Comparison of ENCODE assay signal across 9 cellular contexts in genomic region chr9:112867275-112867991, GRCh38. TPM values are rescaled to one million over a fixed set of nuclear protein-coding genes. Genes with fewer than 3 reads are reported as not detected.
DNase-seq lines count a peak whose midpoint lies in the region; ATAC-seq and TF ChIP-seq lines count a peak whose summit lies in the region.
"Had no signal": no experiment of that assay in that cellular context is flagged by ENCODE, and none has a peak within 500 bp of the region (broad histone marks: within the 10 kb centered on the region; RNA-seq: fewer than 3 reads in every experiment).

No MANE protein-coding gene starts in this region.

- no peaks in the 10 kb centered on the region for H3K27me3 Mint-ChIP-seq in Caco-2 (ENCODE audit: insufficient read depth, unreplicated experiment)

- intact Hi-C loops in Caco-2 (cut with micrococcal nuclease; ENCODE audit: unreplicated experiment) = no loop called here

- peak overlapping the region; percentile 18 for H3K4me3 Mint-ChIP-seq in Caco-2 (ENCODE audit: unreplicated experiment)

- CTCF ChIA-PET in Caco-2 (lab: Charles Lee) = no interaction called here

- peak overlapping the region; percentile 95 for H3K27ac Mint-ChIP-seq in Caco-2 (ENCODE audit: unreplicated experiment)

- DNase-seq in Caco-2 = peak; percentile 32 to 74
- DNase-seq in MG63 = peak; percentile 75
- peak; percentile 28 for DNase-seq in astrocyte of the hippocampus (ENCODE audit: low read depth, low spot score)
- DNase-seq in germinal center (ENCODE audit: low spot score) = no peak
- no peak for DNase-seq in SHP77 treated with DMSO at 0.1 percent for 48 hours (lab: John Stamatoyannopoulos, UW)
- no peak for DNase-seq in cerebellum (ENCODE audit: low spot score)
- DNase-seq: right lobe of liver had no signal

- ATAC-seq in GM18873 (IDR thresholded peaks at IDR 0.05; ENCODE audit: low FRiP score, unreplicated experiment) = no peak

- WGBS in mesodermal cell (ENCODE audit: insufficient coverage in 2 of 2), 2 experiments = 59 to 92% methylated on average over 2 to 3 of the region's 3 CpGs

- H3K36me3 ChIP-seq in Caco-2 (ENCODE audit: control insufficient read depth, insufficient read depth, low read length) = peaks cover 2% of the 10 kb centered on the region; the same call in 1 of the 2 replicates
- peaks cover 11% of the 10 kb centered on the region for H3K36me3 ChIP-seq in MG63
- H3K36me3 ChIP-seq in mesodermal cell (ENCODE audit: control insufficient read depth, insufficient read depth, low read length) = peaks cover 12% of the 10 kb centered on the region
- H3K36me3 ChIP-seq: right lobe of liver had no signal

- H3K4me3 ChIP-seq in Caco-2 (ENCODE audit: low read depth, low read length) (no peak overlapping the region), MG63 (no peak overlapping the region), mesodermal cell (ENCODE audit: extremely low read depth, insufficient read depth, low read length, poor library complexity, severe bottlenecking) (no peak overlapping the region)
- H3K4me3 ChIP-seq: right lobe of liver had no signal

- H3K4me1 Mint-ChIP-seq in Caco-2 (ENCODE audit: low read depth, unreplicated experiment) = peaks cover 20% of the 10 kb centered on the region

- H3K36me3 Mint-ChIP-seq in Caco-2 (ENCODE audit: insufficient read depth, unreplicated experiment) = peaks cover 43% of the 10 kb centered on the region

- H3K27me3 ChIP-seq in Caco-2 (replicated peaks; ENCODE audit: control insufficient read depth, insufficient read depth, low read length) (no peaks in the 10 kb centered on the region), MG63 (no peaks in the 10 kb centered on the region)
- H3K27me3 ChIP-seq: right lobe of liver had no signal

- H3K9me3 ChIP-seq in Caco-2 = no peaks in the 10 kb centered on the region
- H3K9me3 ChIP-seq in MG63 = no peaks in the 10 kb centered on the region
- H3K9me3 ChIP-seq in mesodermal cell (ENCODE audit: control insufficient read depth, low read length) = no peaks in the 10 kb centered on the region
- H3K9me3 ChIP-seq: right lobe of liver had no signal

- H3K9me3 Mint-ChIP-seq in Caco-2 (ENCODE audit: unreplicated experiment) = peaks cover 9% of the 10 kb centered on the region

- peak overlapping the region; percentile 53 for H3K27ac ChIP-seq in mesodermal cell (ENCODE audit: low read depth, low read length, severe bottlenecking)
- H3K27ac ChIP-seq: right lobe of liver had no signal

- BruUV-seq in Caco-2 (replicated peaks; lab: Mats Ljungman, UMichigan) = no TSS peak

- no peak for TF ChIP-seq CTCF in Caco-2 (IDR thresholded peaks at IDR 0.05; ENCODE audit: insufficient read depth in 1 of 2, low read depth in 1 of 2, low read length in 1 of 2, severe bottlenecking in 1 of 2, unreplicated experiment in 1 of 2)

- H3K4me1 ChIP-seq in Caco-2 = 0 out of 2 replicates have a peak, but pooled peaks cover 8% of the 10 kb centered on the region
- no peaks in the 10 kb centered on the region for H3K4me1 ChIP-seq in mesodermal cell (ENCODE audit: control insufficient read depth, insufficient read depth, low read length, poor library complexity, severe bottlenecking)
- H3K4me1 ChIP-seq: right lobe of liver had no signal

- POLR2A ChIA-PET in Caco-2 (lab: Charles Lee) = no interaction called here

RNA-seq across cellular contexts. Expression of gene SLC46A2, which starts 23.2 kb away (rescaled TPM):
- total RNA-seq in Caco-2 (2022) = not detected in 2 replicates
- not detected in 2 replicates for total RNA-seq in MG63 (2014; rRNA removed; shearing (Covaris generic); ENCODE audit: low replicate concordance)
- not detected for polyA plus RNA-seq in mesodermal cell (2013, experiment 1 of 2)
- not detected for polyA plus RNA-seq in mesodermal cell (2013, experiment 2 of 2)
- total RNA-seq in cerebellum = 0.73 TPM

Comparison
In these comparisons a context has a peak if more than half of its experiments do, and no peak if none do; other contexts are left out.
1. DNase-seq: peak in Caco-2 (2 of 2), MG63 (single experiment) and astrocyte of the hippocampus (single experiment); none in germinal center (single experiment), SHP77 treated with DMSO at 0.1 percent for 48 hours (single experiment) and cerebellum (single experiment).